In genomic region chr7:18455644-18456043, GRCh38 we compare ENCODE assay signal across 17 cellular contexts. TPM values are rescaled to one million over a fixed set of nuclear protein-coding genes. Genes with fewer than 3 reads are reported as not detected.
DNase-seq lines count a peak whose midpoint lies in the region; ATAC-seq and TF ChIP-seq lines count a peak whose summit lies in the region.
"Had no signal": no experiment of that assay in that cellular context is flagged by ENCODE, and none has a peak within 500 bp of the region (broad histone marks: within the 10 kb centered on the region; RNA-seq: fewer than 3 reads in every experiment).

No MANE protein-coding gene starts in this region.

- no peak for TF ChIP-seq RAD21 in SK-N-SH (IDR thresholded peaks at IDR 0.05; ENCODE audit: low read length)

- TF ChIP-seq EP300 in SK-N-SH (IDR thresholded peaks at IDR 0.05; ENCODE audit: borderline replicate concordance in 1 of 2, low read depth in 1 of 2, low read length in 1 of 2) = peak in 1 of 2 experiments; percentile 24; a peak in 1 of 4 replicates

- no peaks in the 10 kb centered on the region for H3K9me3 ChIP-seq in SK-N-SH
- no peaks in the 10 kb centered on the region for H3K9me3 ChIP-seq in CD8-positive, alpha-beta T cell (ENCODE audit: low read length)
- H3K9me3 ChIP-seq: BE2C had no signal

- no peak overlapping the region for H3K4me3 Mint-ChIP-seq in CD8-positive, alpha-beta T cell
- H3K4me3 Mint-ChIP-seq: CD4-positive, alpha-beta memory T cell; GM23338; H9 had no signal

- H3K4me1 ChIP-seq in ACC112 (ENCODE audit: control insufficient read depth, insufficient read depth, low read length, unreplicated experiment) (no peaks in the 10 kb centered on the region), SK-N-SH (ENCODE audit: control insufficient read depth in 1 of 2, insufficient read depth in 2 of 2, low read depth in 1 of 2, low read length in 1 of 2) (peaks cover 14 to 15% of the 10 kb centered on the region in 2 experiments; a peak in 3 of 4 replicates)
- no peaks in the 10 kb centered on the region for H3K4me1 ChIP-seq in CD8-positive, alpha-beta T cell (ENCODE audit: insufficient read depth, low read length)

- H3K79me2 ChIP-seq in ACC112 (ENCODE audit: control insufficient read depth, insufficient read depth, low read length, unreplicated experiment) = no peaks in the 10 kb centered on the region
- no peaks in the 10 kb centered on the region for H3K79me2 ChIP-seq in SK-N-SH (ENCODE audit: insufficient read depth)

- no peak for ATAC-seq in CD8-positive, alpha-beta T cell
- ATAC-seq: GM23338 had no signal

- no peaks in the 10 kb centered on the region for H3K27me3 ChIP-seq in ACC112 (ENCODE audit: insufficient read depth, low read length)
- no peaks in the 10 kb centered on the region for H3K27me3 ChIP-seq in SK-N-SH (ENCODE audit: insufficient read depth)
- H3K27me3 ChIP-seq in CD8-positive, alpha-beta T cell (ENCODE audit: insufficient read depth, low read length) = no peaks in the 10 kb centered on the region
- H3K27me3 ChIP-seq: BE2C had no signal

- POLR2A ChIA-PET in SK-N-SH (lab: Yijun Ruan, JAX) = no interaction called here
- POLR2A ChIA-PET in CD8-positive, alpha-beta T cell (lab: Charles Lee) = no interaction called here

- H3K9ac ChIP-seq in SK-N-SH = no peak overlapping the region

- no peaks in the 10 kb centered on the region for H4K20me1 ChIP-seq in SK-N-SH (ENCODE audit: insufficient read depth)

- no peaks in the 10 kb centered on the region for H3K27me3 Mint-ChIP-seq in CD8-positive, alpha-beta T cell (ENCODE audit: low read depth)
- H3K27me3 Mint-ChIP-seq: CD4-positive, alpha-beta memory T cell had no signal

- no peaks in the 10 kb centered on the region for H3K4me1 Mint-ChIP-seq in CD8-positive, alpha-beta T cell (ENCODE audit: low read depth)

- peak overlapping the region; percentile 1 for H2AFZ ChIP-seq in ACC112 (ENCODE audit: low read length, unreplicated experiment)
- H2AFZ ChIP-seq in SK-N-SH (ENCODE audit: low read depth) = peak overlapping the region; percentile 16; the same call in 1 of the 2 replicates
- H2AFZ ChIP-seq: GM23338 had no signal

- H3K27ac ChIP-seq in ACC112 (ENCODE audit: low read depth, low read length) (no peak overlapping the region), SK-N-SH (ENCODE audit: low read depth in 2 of 2, low read length in 1 of 2) (no peak overlapping the region)
- H3K27ac ChIP-seq in CD8-positive, alpha-beta T cell (ENCODE audit: low read depth, low read length) = no peak overlapping the region
- H3K27ac ChIP-seq: C4-2B had no signal

- peaks cover 6% of the 10 kb centered on the region for H3F3A ChIP-seq in SK-N-SH (replicated peaks; ENCODE audit: insufficient read depth)

- no peaks in the 10 kb centered on the region for H3K36me3 Mint-ChIP-seq in CD8-positive, alpha-beta T cell
- H3K36me3 Mint-ChIP-seq: CD4-positive, alpha-beta memory T cell had no signal

- intact Hi-C loops in CD8-positive, alpha-beta T cell (cut with DNase I, micrococcal nuclease) = no loop called here

- no peaks in the 10 kb centered on the region for H3K9me2 ChIP-seq in SK-N-SH

- no peak overlapping the region for H3K27ac Mint-ChIP-seq in CD8-positive, alpha-beta T cell
- H3K27ac Mint-ChIP-seq: CD4-positive, alpha-beta memory T cell; GM23338; H9 had no signal

- no peaks in the 10 kb centered on the region for H3K9me3 Mint-ChIP-seq in CD8-positive, alpha-beta T cell
- H3K9me3 Mint-ChIP-seq: CD4-positive, alpha-beta memory T cell had no signal

- DNase-seq in NCI-H1417 (lab: John Stamatoyannopoulos, UW) = peak in 2 of 3 experiments; percentile 12 to 54
- DNase-seq in NCI-H1417 treated with DMSO at 0.1 percent for 48 hours (lab: John Stamatoyannopoulos, UW) = no peak
- DNase-seq in NCI-H2227 (lab: John Stamatoyannopoulos, UW; ENCODE audit: unreplicated experiment) = peak; percentile 38
- no peak for DNase-seq in SK-N-SH
- no peak for DNase-seq in AG08395 (ENCODE audit: low spot score)
- no peak for DNase-seq in NCI-H1694 (lab: John Stamatoyannopoulos, UW)
- DNase-seq in CD8-positive, alpha-beta T cell = no peak
- DNase-seq: 8988T; BE2C; CD4-positive, alpha-beta memory T cell; DMS79; GDM1; H9; IMR-90 had no signal

- H3K36me3 ChIP-seq in ACC112 (ENCODE audit: insufficient read depth, low read length) = no peaks in the 10 kb centered on the region
- no peaks in the 10 kb centered on the region for H3K36me3 ChIP-seq in SK-N-SH (replicated peaks in 1 of 2; ENCODE audit: control insufficient read depth in 1 of 2, insufficient read depth in 2 of 2, low read length in 1 of 2)
- no peaks in the 10 kb centered on the region for H3K36me3 ChIP-seq in CD8-positive, alpha-beta T cell (ENCODE audit: insufficient read depth, low read length)
- H3K36me3 ChIP-seq: BE2C had no signal

- H3K4me3 ChIP-seq in ACC112 (ENCODE audit: low read depth, low read length) (no peak overlapping the region), SK-N-SH (ENCODE audit: low read depth in 2 of 2, low read length in 1 of 2) (no peak overlapping the region)
- no peak overlapping the region for H3K4me3 ChIP-seq in CD8-positive, alpha-beta T cell (ENCODE audit: low read depth, low read length)
- H3K4me3 ChIP-seq: GM23338 had no signal

- H3K4me2 ChIP-seq in SK-N-SH = no peak overlapping the region
- H3K4me2 ChIP-seq: GM23338 had no signal

- no peak for TF ChIP-seq CTCF in SK-N-SH (IDR thresholded peaks at IDR 0.05)
- no peak for TF ChIP-seq CTCF in CD8-positive, alpha-beta T cell (IDR thresholded peaks at IDR 0.05)

- CTCF ChIA-PET in SK-N-SH (lab: Yijun Ruan, JAX) = interaction anchor here (1.0 to 1.5 kb wide), 5 partner anchors 16 to 213 kb away, joined by 3 to 7 read pairs (median 3); partner anchors contain the start of gene HDAC9
- CTCF ChIA-PET in CD8-positive, alpha-beta T cell (lab: Charles Lee) = interaction anchor here (0.8 kb wide), 1 partner anchor 10 kb away, joined by 3 read pairs; no protein-coding TSS in a partner anchor

TF ChIP-seq in SK-N-SH, 30 proteins besides CTCF, POLR2A, EP300 and RAD21:
- no peak for TF ChIP-seq MXI1 (IDR thresholded peaks at IDR 0.05; ENCODE audit: low read depth, low read length)
- TF ChIP-seq GATA2 (CRISPR knock-in tag; IDR thresholded peaks at IDR 0.05) = no peak
- TF ChIP-seq TAF1 (IDR thresholded peaks at IDR 0.05; ENCODE audit: borderline replicate concordance, low read depth, low read length) = no peak
- 0 out of 2 replicates have a peak, but pooled peaks have one; percentile 8 for TF ChIP-seq TCF12 (IDR thresholded peaks at IDR 0.05)
- TF ChIP-seq MEF2A (IDR thresholded peaks at IDR 0.05; ENCODE audit: borderline replicate concordance, low read depth) = 0 out of 2 replicates have a peak, but pooled peaks have one; percentile 14
- TF ChIP-seq NRF1 (IDR thresholded peaks at IDR 0.05; ENCODE audit: low read depth, low read length) = no peak

RNA-seq across cellular contexts. Expression of gene HDAC9, which starts 39.9 kb away (rescaled TPM):
- 11.6 and 19.8 TPM in 2 replicates for polyA plus RNA-seq in SK-N-SH (2012; rRNA removed)
- 12.1 and 15.5 TPM in 2 replicates for polyA plus RNA-seq in SK-N-SH (2012; cell fraction: cytosol; rRNA removed)
- 15.1 and 30.9 TPM in 2 replicates for polyA plus RNA-seq in SK-N-SH (2012; cell fraction: nucleus; rRNA removed)
- under 1 TPM; 0.89 to 0.95 TPM for total RNA-seq in CD8-positive, alpha-beta T cell

Comparison
In these comparisons a context has a peak if more than half of its experiments do, and no peak if none do; other contexts are left out.
1. DNase-seq: peak in NCI-H1417 (2 of 3) and NCI-H2227 (single experiment); none in NCI-H1417 treated with DMSO at 0.1 percent for 48 hours (single experiment), SK-N-SH (single experiment), AG08395 (single experiment), NCI-H1694 (single experiment) and CD8-positive, alpha-beta T cell (0 of 7).